11 cellular contexts compared by ENCODE assay signal in the genomic region with DNA sequence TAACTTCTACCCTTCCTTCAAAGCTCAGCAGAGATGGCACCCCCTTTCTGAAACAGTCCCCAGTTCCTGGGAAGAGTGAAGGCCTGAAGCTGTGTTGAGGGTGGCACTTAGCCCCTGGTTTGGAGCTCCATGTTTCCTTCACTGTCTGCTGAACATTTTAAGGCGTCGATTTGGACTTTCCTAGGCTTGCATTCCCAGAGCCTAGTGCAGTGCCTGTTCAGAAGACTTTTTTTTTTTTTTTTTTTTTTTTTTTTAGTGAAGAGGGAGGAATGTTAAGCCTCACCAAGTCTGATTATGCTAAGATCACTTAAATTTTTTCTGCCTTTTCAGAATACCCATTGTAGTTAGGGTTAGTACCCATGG.
DNase-seq lines count a peak whose midpoint lies in the region; ATAC-seq and TF ChIP-seq lines count a peak whose summit lies in the region.
"Had no signal": no experiment of that assay in that cellular context is flagged by ENCODE, and none has a peak within 500 bp of the region (broad histone marks: within the 10 kb centered on the region; RNA-seq: fewer than 3 reads in every experiment).

No MANE protein-coding gene starts in this region.

- H3K36me3 Mint-ChIP-seq in GM23338 (ENCODE audit: low read depth), result no peaks in the 10 kb centered on the region
- peaks cover 17% of the 10 kb centered on the region for H3K36me3 Mint-ChIP-seq in activated T-helper 1 cell treated with anti-CD3 and anti-CD28 coated beads, Interleukin-12 subunit alpha, Interleukin-12 subunit beta, Interleukin-2, Interleukin-4 antibody, amounts not matched to agents 30 ng/mL and 10 ng/mL and 1 ng/mL, durations not matched to agents 14 hours and 24 hours and 36 hours (ENCODE audit: low read depth)

- no peaks in the 10 kb centered on the region for H3K27me3 Mint-ChIP-seq in GM23338 (ENCODE audit: insufficient read depth, low read depth, poor library complexity)
- H3K27me3 Mint-ChIP-seq in activated T-helper 1 cell treated with anti-CD3 and anti-CD28 coated beads, Interleukin-12 subunit alpha, Interleukin-12 subunit beta, Interleukin-2, Interleukin-4 antibody, amounts not matched to agents 30 ng/mL and 10 ng/mL and 1 ng/mL, durations not matched to agents 14 hours and 24 hours and 36 hours (ENCODE audit: insufficient read depth), result no peaks in the 10 kb centered on the region

- TF ChIP-seq CTCF in GM23338 (conservative IDR thresholded peaks at IDR 0.05; ENCODE audit: low read depth in 2 of 2) (no peak), lower lobe of right lung (IDR thresholded peaks at IDR 0.05) (no peak), adrenal gland (IDR thresholded peaks at IDR 0.05) (no peak)

- peaks cover 0 to 13% (median 4%) of the 10 kb centered on the region in 11 experiments; a peak in 11 of 22 replicates for H3K9me3 ChIP-seq in BLaER1 treated with 17β-estradiol and CSF1 and Interleukin-3, amounts not matched to agents 10 nM and 100 nM (replicated peaks in 1 of 11)
- no peaks in the 10 kb centered on the region for H3K9me3 ChIP-seq in lower lobe of right lung
- H3K9me3 ChIP-seq in adrenal gland (replicated peaks in 1 of 3), result no peaks in the 10 kb centered on the region

- no peak overlapping the region for H3K4me3 ChIP-seq in BLaER1 treated with 17β-estradiol and CSF1 and Interleukin-3, amounts not matched to agents 10 nM and 100 nM
- H3K4me3 ChIP-seq in GM23338 (no peak overlapping the region), lower lobe of right lung (no peak overlapping the region), adrenal gland (no peak overlapping the region)
- H3K4me3 ChIP-seq: lung had no signal

- no peaks in the 10 kb centered on the region for H4K20me1 ChIP-seq in BLaER1 treated with 17β-estradiol and CSF1 and Interleukin-3, amounts not matched to agents 10 nM and 100 nM
- H4K20me1 ChIP-seq in GM23338 (replicated peaks; ENCODE audit: insufficient read depth), result no peaks in the 10 kb centered on the region

- no peaks in the 10 kb centered on the region; the same call in 2 of the 3 replicates for H3K9me3 Mint-ChIP-seq in GM23338
- peaks cover 3% of the 10 kb centered on the region for H3K9me3 Mint-ChIP-seq in activated T-helper 1 cell treated with anti-CD3 and anti-CD28 coated beads, Interleukin-12 subunit alpha, Interleukin-12 subunit beta, Interleukin-2, Interleukin-4 antibody, amounts not matched to agents 30 ng/mL and 10 ng/mL and 1 ng/mL, durations not matched to agents 14 hours and 24 hours and 36 hours

- peaks cover 5% of the 10 kb centered on the region; the same call in 1 of the 2 replicates for H3K9me2 ChIP-seq in GM23338 (ENCODE audit: insufficient read depth)

- no peak overlapping the region for H2AFZ ChIP-seq in GM23338
- H2AFZ ChIP-seq: parathyroid adenoma had no signal

- no peaks in the 10 kb centered on the region for H3F3A ChIP-seq in GM23338 (replicated peaks; ENCODE audit: low read depth)

- H3K4me1 ChIP-seq in BLaER1 treated with 17β-estradiol and CSF1 and Interleukin-3, amounts not matched to agents 10 nM and 100 nM, result peaks cover 29 to 84% (median 44%) of the 10 kb centered on the region in 10 experiments
- no peaks in the 10 kb centered on the region for H3K4me1 ChIP-seq in GM23338 (ENCODE audit: insufficient read depth)
- peaks cover 36% of the 10 kb centered on the region for H3K4me1 ChIP-seq in lower lobe of right lung
- no peaks in the 10 kb centered on the region for H3K4me1 ChIP-seq in adrenal gland (replicated peaks in 1 of 2)
- H3K4me1 ChIP-seq: parathyroid adenoma had no signal

- no peaks in the 10 kb centered on the region; a peak in 4 of 22 replicates for H3K36me3 ChIP-seq in BLaER1 treated with 17β-estradiol and CSF1 and Interleukin-3, amounts not matched to agents 10 nM and 100 nM
- H3K36me3 ChIP-seq in GM23338 (ENCODE audit: insufficient read depth) (no peaks in the 10 kb centered on the region), lower lobe of right lung (no peaks in the 10 kb centered on the region), adrenal gland (replicated peaks in 1 of 2) (no peaks in the 10 kb centered on the region)

- 0 out of 2 replicates have a peak overlapping the region, but pooled peaks have one; percentile 13 for H3K27ac Mint-ChIP-seq in GM23338
- peak overlapping the region; percentile 56 for H3K27ac Mint-ChIP-seq in activated T-helper 1 cell treated with anti-CD3 and anti-CD28 coated beads, Interleukin-12 subunit alpha, Interleukin-12 subunit beta, Interleukin-2, Interleukin-4 antibody, amounts not matched to agents 30 ng/mL and 10 ng/mL and 1 ng/mL, durations not matched to agents 14 hours and 24 hours and 36 hours

- peaks cover 3% of the 10 kb centered on the region; the same call in 1 of the 3 replicates for H3K4me1 Mint-ChIP-seq in GM23338
- peaks cover 64% of the 10 kb centered on the region for H3K4me1 Mint-ChIP-seq in activated T-helper 1 cell treated with anti-CD3 and anti-CD28 coated beads, Interleukin-12 subunit alpha, Interleukin-12 subunit beta, Interleukin-2, Interleukin-4 antibody, amounts not matched to agents 30 ng/mL and 10 ng/mL and 1 ng/mL, durations not matched to agents 14 hours and 24 hours and 36 hours (ENCODE audit: low read depth)

- DNase-seq in GM23338 (ENCODE audit: low spot score) (no peak), lower lobe of right lung (no peak), NCI-H2107 treated with DMSO at 0.1 percent for 48 hours (lab: John Stamatoyannopoulos, UW; ENCODE audit: unreplicated experiment) (no peak), NCI-H510A treated with DMSO at 0.1 percent for 48 hours (lab: John Stamatoyannopoulos, UW) (no peak), adrenal gland (no peak), NCI-H2196 (lab: John Stamatoyannopoulos, UW; ENCODE audit: unreplicated experiment) (no peak)
- DNase-seq in activated T-helper 1 cell treated with anti-CD3 and anti-CD28 coated beads, Interleukin-12 subunit alpha, Interleukin-12 subunit beta, Interleukin-2, Interleukin-4 antibody, amounts not matched to agents 30 ng/mL and 10 ng/mL and 1 ng/mL, durations not matched to agents 14 hours and 24 hours and 36 hours (ENCODE audit: low spot score), result no peak
- DNase-seq: NCI-H1105 treated with DMSO at 0.1 percent for 48 hours had no signal

- H3K4me2 ChIP-seq in BLaER1 treated with 17β-estradiol and CSF1 and Interleukin-3, amounts not matched to agents 10 nM and 100 nM, result peak overlapping the region; percentile 72 to 87 (median 78)
- H3K4me2 ChIP-seq in GM23338, result no peak overlapping the region

- ATAC-seq in GM23338, result no peak
- ATAC-seq in lower lobe of right lung, result no peak

- H3K27me3 ChIP-seq in BLaER1 treated with 17β-estradiol and CSF1 and Interleukin-3, amounts not matched to agents 10 nM and 100 nM, result no peaks in the 10 kb centered on the region
- H3K27me3 ChIP-seq in GM23338 (ENCODE audit: insufficient read depth) (no peaks in the 10 kb centered on the region), lower lobe of right lung (ENCODE audit: low read depth) (no peaks in the 10 kb centered on the region), adrenal gland (no peaks in the 10 kb centered on the region)

- H3K79me2 ChIP-seq in GM23338 (replicated peaks; ENCODE audit: insufficient read depth), result no peaks in the 10 kb centered on the region
- H3K79me2 ChIP-seq: parathyroid adenoma had no signal

- peak overlapping the region; percentile 54 to 92 (median 68); a peak in 21 of 22 replicates for H3K27ac ChIP-seq in BLaER1 treated with 17β-estradiol and CSF1 and Interleukin-3, amounts not matched to agents 10 nM and 100 nM
- H3K27ac ChIP-seq in GM23338 (ENCODE audit: low read depth) (no peak overlapping the region), lower lobe of right lung (peak overlapping the region; percentile 47), adrenal gland (peak overlapping the region in 1 of 5 donors; percentile 9)
- H3K27ac ChIP-seq: parathyroid adenoma had no signal

- no peak overlapping the region for H3K4me3 Mint-ChIP-seq in GM23338
- H3K4me3 Mint-ChIP-seq in activated T-helper 1 cell treated with anti-CD3 and anti-CD28 coated beads, Interleukin-12 subunit alpha, Interleukin-12 subunit beta, Interleukin-2, Interleukin-4 antibody, amounts not matched to agents 30 ng/mL and 10 ng/mL and 1 ng/mL, durations not matched to agents 14 hours and 24 hours and 36 hours, result peak overlapping the region; percentile 45

- H3K9ac ChIP-seq in BLaER1 treated with 17β-estradiol and CSF1 and Interleukin-3, amounts not matched to agents 10 nM and 100 nM, result peak overlapping the region in 10 of 11 experiments; percentile 23 to 78 (median 54); a peak in 13 of 22 replicates
- H3K9ac ChIP-seq: parathyroid adenoma had no signal

- 89 to 100% (median 94%) methylated on average over 2 of the region's 2 CpGs for WGBS in adrenal gland, 4 donors

- intact Hi-C loops in activated T-helper 1 cell treated with anti-CD3 and anti-CD28 coated beads, Interleukin-12 subunit alpha, Interleukin-12 subunit beta, Interleukin-2, Interleukin-4 antibody, amounts not matched to agents 30 ng/mL and 10 ng/mL and 1 ng/mL, durations not matched to agents 14 hours and 24 hours and 36 hours (cut with micrococcal nuclease), result no loop called here
- intact Hi-C loops in lower lobe of right lung (cut with DNase I), result no loop called here
- intact Hi-C loops in adrenal gland (cut with DNase I), result no loop called here

- TF ChIP-seq POLR2A in adrenal gland (IDR thresholded peaks at IDR 0.05), result no peak
